8 cellular contexts compared by ENCODE assay signal in the genomic region with DNA sequence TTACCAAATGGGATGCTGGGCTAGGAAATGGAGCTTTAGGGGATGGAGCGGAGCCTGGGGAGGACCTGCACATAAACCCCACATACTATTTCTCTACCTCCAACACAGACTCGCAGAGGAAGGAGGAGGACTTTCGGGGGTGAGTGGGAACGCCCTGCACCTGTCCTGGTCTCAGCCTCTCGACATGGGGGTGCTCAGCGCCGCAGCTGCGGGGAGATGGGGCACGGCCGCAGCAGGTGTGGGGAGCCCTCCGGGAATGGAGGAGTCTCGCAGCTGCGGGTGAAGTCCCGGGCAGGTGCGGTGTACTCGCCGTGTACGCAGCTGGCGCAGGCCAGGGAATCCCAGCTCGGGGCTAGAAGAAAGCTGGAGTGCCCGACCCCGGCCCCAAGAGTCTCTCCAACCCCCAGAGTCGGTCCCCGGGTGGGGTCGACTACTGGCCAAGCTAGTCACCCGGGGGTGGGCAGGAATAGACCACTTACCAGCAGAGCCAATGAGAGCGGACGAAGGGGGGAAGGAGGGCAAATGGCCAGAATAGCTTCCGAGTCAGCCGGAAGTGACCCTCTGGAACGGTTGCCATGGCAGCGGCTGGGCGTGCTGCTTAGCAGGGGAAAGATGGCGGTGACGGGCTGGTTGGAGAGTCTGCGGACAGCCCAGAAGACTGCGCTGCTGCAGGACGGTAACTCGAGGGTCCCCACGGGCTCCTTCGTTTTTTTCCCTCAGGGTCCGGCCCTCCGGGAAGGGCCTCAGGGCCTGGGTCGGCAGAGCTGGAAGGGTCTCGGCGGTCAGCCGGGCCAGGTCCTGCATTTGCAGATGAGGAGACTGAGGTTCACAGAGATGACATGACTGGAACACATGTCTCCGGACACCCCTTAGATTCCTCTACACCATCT. TPM values are rescaled to one million over a fixed set of nuclear protein-coding genes. Genes with fewer than 3 reads are reported as not detected.
DNase-seq lines count a peak whose midpoint lies in the region; ATAC-seq and TF ChIP-seq lines count a peak whose summit lies in the region.

A gene (plus strand): TSS at position 597 of the 890 bp plus-strand sequence. CDS start 16 bp downstream, at position 613.
A gene (minus strand): TSS at position 533 of the 890 bp plus-strand sequence. CDS start 897 bp downstream, outside the sequence.

- CTCF ChIA-PET in activated CD4-positive, alpha-beta T cell treated with anti-CD3 and anti-CD28 coated beads, Interleukin-2, amount 10 ng/mL, durations not matched to agents 7 days and 5 days (lab: Charles Lee): interaction anchor here (0.6 to 1.8 kb wide), 7 partner anchors 9 to 1592 kb away, joined by 3 to 7 read pairs (median 3); no protein-coding TSS in a partner anchor

- TF ChIP-seq CTCF in BE2C (IDR thresholded peaks at IDR 0.05; ENCODE audit: low read depth, low read length) (no peak), coronary artery (IDR thresholded peaks at IDR 0.05) (no peak)

- H3K4me3 Mint-ChIP-seq in activated CD4-positive, alpha-beta T cell treated with anti-CD3 and anti-CD28 coated beads, Interleukin-2, amount 10 ng/mL, durations not matched to agents 7 days and 5 days: peak within 1 kb of the TSS; percentile 92

- no peaks in the 10 kb centered on the region for H3K36me3 ChIP-seq in BE2C

- H3K9me3 Mint-ChIP-seq in activated CD4-positive, alpha-beta T cell treated with anti-CD3 and anti-CD28 coated beads, Interleukin-2, amount 10 ng/mL, durations not matched to agents 7 days and 5 days: no peaks in the 10 kb centered on the region

- DNase-seq in BE2C (peak; percentile 97), GM19238 (ENCODE audit: insufficient read length, low spot score) (peak; percentile 97), NCI-H524 (lab: John Stamatoyannopoulos, UW) (peak; percentile 38 to 83), coronary artery (ENCODE audit: low spot score) (peak; percentile 97), kidney tubule cell (ENCODE audit: low spot score) (peak; percentile 93)
- peak; percentile 93 for DNase-seq in activated CD4-positive, alpha-beta T cell treated with anti-CD3 and anti-CD28 coated beads, Interleukin-2, amount 10 ng/mL, durations not matched to agents 7 days and 5 days
- peak; percentile 87 to 95 (median 92) for DNase-seq in stimulated activated CD4-positive, alpha-beta T cell treated with anti-CD3 and anti-CD28 coated beads, Interleukin-1b, Interleukin-23, amount 100 ng/mL, for 24 hours (ENCODE audit: low read depth in 4 of 4, low spot score in 1 of 4)

- H3K4me1 ChIP-seq in BE2C: no peaks in the 10 kb centered on the region

- peak within 1 kb of the TSS; percentile 92 for H3K4me3 ChIP-seq in BE2C (ENCODE audit: low read depth, low read length)
- peak within 1 kb of the TSS; percentile 92 for H3K4me3 ChIP-seq in coronary artery

- no peaks in the 10 kb centered on the region for H3K9me3 ChIP-seq in BE2C

- POLR2A ChIA-PET in activated CD4-positive, alpha-beta T cell treated with anti-CD3 and anti-CD28 coated beads, Interleukin-2, amount 10 ng/mL, durations not matched to agents 7 days and 5 days (lab: Charles Lee): interaction anchor here (0.6 to 1.0 kb wide), 3 partner anchors 85 to 315 kb away, joined by 3 to 4 read pairs (median 3); no protein-coding TSS in a partner anchor

- H3K4me1 Mint-ChIP-seq in activated CD4-positive, alpha-beta T cell treated with anti-CD3 and anti-CD28 coated beads, Interleukin-2, amount 10 ng/mL, durations not matched to agents 7 days and 5 days: peaks cover 26% of the 10 kb centered on the region

- peak within 1 kb of the TSS; percentile 86 for H3K27ac Mint-ChIP-seq in activated CD4-positive, alpha-beta T cell treated with anti-CD3 and anti-CD28 coated beads, Interleukin-2, amount 10 ng/mL, durations not matched to agents 7 days and 5 days

- H3K27me3 ChIP-seq in BE2C: no peaks in the 10 kb centered on the region

- ATAC-seq in HG03439 (IDR thresholded peaks at IDR 0.05; ENCODE audit: unreplicated experiment): peak; percentile 93

- H3K36me3 Mint-ChIP-seq in activated CD4-positive, alpha-beta T cell treated with anti-CD3 and anti-CD28 coated beads, Interleukin-2, amount 10 ng/mL, durations not matched to agents 7 days and 5 days (ENCODE audit: low read depth): peaks cover 3% of the 10 kb centered on the region

- peak within 1 kb of the TSS; percentile 19 to 82 for H3K27ac ChIP-seq in coronary artery

- peaks cover 2% of the 10 kb centered on the region for H3K27me3 Mint-ChIP-seq in activated CD4-positive, alpha-beta T cell treated with anti-CD3 and anti-CD28 coated beads, Interleukin-2, amount 10 ng/mL, durations not matched to agents 7 days and 5 days

RNA-seq across cellular contexts. Expression of the first gene that starts in this region (rescaled TPM):
- 47.0 TPM for polyA plus RNA-seq in BE2C (2012; ENCODE audit: insufficient read depth, insufficient read length, low read depth)
- total RNA-seq in activated CD4-positive, alpha-beta T cell treated with anti-CD3 and anti-CD28 coated beads, Interleukin-2, amount 10 ng/mL, durations not matched to agents 7 days and 5 days: 1 to 10 TPM; 2.9 to 3.1 TPM

RNA-seq across cellular contexts. Expression of the second gene that starts in this region (rescaled TPM):
- 27.9 TPM for polyA plus RNA-seq in BE2C (2012; ENCODE audit: insufficient read depth, insufficient read length, low read depth)
- total RNA-seq in activated CD4-positive, alpha-beta T cell treated with anti-CD3 and anti-CD28 coated beads, Interleukin-2, amount 10 ng/mL, durations not matched to agents 7 days and 5 days: 10 to 100 TPM; 26.5 to 35.3 TPM

Comparison
In these comparisons a context has a peak if more than half of its experiments do, and no peak if none do; other contexts are left out.
1. Peak in every context shown above with its lines: DNase-seq, ATAC-seq, H3K4me3 ChIP-seq and H3K27ac ChIP-seq.